2 cellular contexts compared by ENCODE assay signal in genomic region chr9:28868224-28868623, GRCh38.
TF ChIP-seq lines count a peak whose summit lies in the region.

No MANE protein-coding gene starts in this region.

TF ChIP-seq in HCT116, 20 proteins besides CTCF, POLR2A, EP300 and RAD21 (continued from another document):
- TF ChIP-seq REST (IDR thresholded peaks at IDR 0.05; ENCODE audit: low read depth) (no peak), ATF3 (IDR thresholded peaks at IDR 0.05) (no peak), ZNF274 (IDR thresholded peaks at IDR 0.05; ENCODE audit: low read depth, low read length) (no peak), ZFX (IDR thresholded peaks at IDR 0.05) (no peak), SRF (IDR thresholded peaks at IDR 0.05; ENCODE audit: low read depth) (no peak), ZBTB33 (IDR thresholded peaks at IDR 0.05; ENCODE audit: extremely low read depth, insufficient replicate concordance, low read length) (no peak), FOSL1 (IDR thresholded peaks at IDR 0.05; ENCODE audit: low read depth) (no peak), CBX3 (IDR thresholded peaks at IDR 0.05; ENCODE audit: low read depth) (no peak), TCF7L2 (IDR thresholded peaks at IDR 0.05; ENCODE audit: borderline replicate concordance, extremely low read depth, insufficient read depth, insufficient read length) (no peak), ELF1 (IDR thresholded peaks at IDR 0.05; ENCODE audit: borderline replicate concordance, low read depth) (no peak), JUND (IDR thresholded peaks at IDR 0.05) (no peak), EGR1 (IDR thresholded peaks at IDR 0.05; ENCODE audit: low read depth) (no peak), CEBPB (IDR thresholded peaks at IDR 0.05; ENCODE audit: low read depth) (no peak)

TF ChIP-seq in GM23338, 12 proteins besides CTCF, POLR2A, EP300 and RAD21 (continued from another document):
- TF ChIP-seq REST (IDR thresholded peaks at IDR 0.05; ENCODE audit: unreplicated experiment) (no peak), EZH2 (IDR thresholded peaks at IDR 0.05; ENCODE audit: low read depth, unreplicated experiment) (no peak), STAT1 (IDR thresholded peaks at IDR 0.05; ENCODE audit: unreplicated experiment) (no peak), ZNF331 (CRISPR knock-in tag; IDR thresholded peaks at IDR 0.05; ENCODE audit: low read depth) (no peak), POLR2AphosphoS5 (IDR thresholded peaks at IDR 0.05; ENCODE audit: low read depth) (no peak)
